In the genomic region with DNA sequence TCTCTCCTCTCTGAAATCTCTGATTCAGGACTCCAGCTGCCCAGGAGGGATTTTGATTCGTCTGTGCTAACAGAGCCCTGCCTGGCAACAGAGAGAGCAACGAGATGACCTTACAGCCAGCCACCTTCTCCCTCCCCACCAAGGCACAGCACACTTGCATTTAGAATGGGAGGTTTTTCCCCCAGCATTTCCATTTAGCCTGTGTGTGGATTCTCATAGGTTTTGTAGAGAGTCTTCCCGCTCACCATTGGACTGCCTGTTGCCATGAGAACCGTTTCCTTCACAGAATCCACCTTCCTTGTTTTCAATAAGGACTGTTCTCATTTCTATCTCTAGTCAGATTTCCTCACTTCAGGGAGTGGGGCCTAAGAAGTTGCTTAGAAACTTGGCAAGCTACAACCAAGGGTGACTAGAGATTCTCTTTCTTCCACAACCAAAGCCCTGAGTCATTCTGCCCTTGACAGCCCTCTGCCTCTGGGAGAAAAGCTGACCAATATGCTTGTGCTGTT, we compare ENCODE assay signal across 9 cellular contexts. TPM values are rescaled to one million over a fixed set of nuclear protein-coding genes. Genes with fewer than 3 reads are reported as not detected.
DNase-seq lines count a peak whose midpoint lies in the region; ATAC-seq and TF ChIP-seq lines count a peak whose summit lies in the region.
"Had no signal": no experiment of that assay in that cellular context is flagged by ENCODE, and none has a peak within 500 bp of the region (broad histone marks: within the 10 kb centered on the region; RNA-seq: fewer than 3 reads in every experiment).

No MANE protein-coding gene starts in this region.

- ATAC-seq in Right ventricle myocardium superior (ENCODE audit: poor library complexity) (peak; percentile 66), left cardiac atrium (peak; percentile 43 to 76), GM21390 (IDR thresholded peaks at IDR 0.05; ENCODE audit: unreplicated experiment) (no peak), GM18870 (IDR thresholded peaks at IDR 0.05; ENCODE audit: unreplicated experiment) (no peak)
- peak; percentile 45 for ATAC-seq in activated T-helper 17 cell treated with anti-CD3 and anti-CD28 coated beads, Interleukin-2, amount 50 U/mL, for 72 hours (replicated peaks)

- no peaks in the 10 kb centered on the region for H3K36me3 ChIP-seq in BE2C

- no peaks in the 10 kb centered on the region for H3K4me1 ChIP-seq in BE2C

- no peak overlapping the region for H3K4me3 ChIP-seq in BE2C (ENCODE audit: low read depth, low read length)
- H3K4me3 ChIP-seq: Peyer's patch had no signal

- H3K9me3 ChIP-seq in BE2C = no peaks in the 10 kb centered on the region
- H3K9me3 ChIP-seq: Peyer's patch had no signal

- no peaks in the 10 kb centered on the region for H3K9me3 Mint-ChIP-seq in activated T-helper 17 cell treated with anti-CD3 and anti-CD28 coated beads, Interleukin-2, amount 50 U/mL, for 72 hours

- H3K36me3 Mint-ChIP-seq in activated T-helper 17 cell treated with anti-CD3 and anti-CD28 coated beads, Interleukin-2, amount 50 U/mL, for 72 hours (ENCODE audit: low read depth) = peaks cover 4% of the 10 kb centered on the region

- no peak for TF ChIP-seq CTCF in BE2C (IDR thresholded peaks at IDR 0.05; ENCODE audit: low read depth, low read length)

- H3K27me3 ChIP-seq in BE2C = peaks cover 40% of the 10 kb centered on the region
- H3K27me3 ChIP-seq: Peyer's patch had no signal

- no peak for DNase-seq in Right ventricle myocardium superior
- DNase-seq in cardiac septum (ENCODE audit: low spot score) = no peak
- DNase-seq in left cardiac atrium = no peak
- no peak for DNase-seq in SW 1271 (lab: John Stamatoyannopoulos, UW)
- DNase-seq in BE2C = no peak
- DNase-seq: Peyer's patch had no signal

- no peaks in the 10 kb centered on the region for H3K27me3 Mint-ChIP-seq in activated T-helper 17 cell treated with anti-CD3 and anti-CD28 coated beads, Interleukin-2, amount 50 U/mL, for 72 hours

- H3K27ac Mint-ChIP-seq in activated T-helper 17 cell treated with anti-CD3 and anti-CD28 coated beads, Interleukin-2, amount 50 U/mL, for 72 hours = peak overlapping the region; percentile 78

- peaks cover 44% of the 10 kb centered on the region for H3K4me1 Mint-ChIP-seq in activated T-helper 17 cell treated with anti-CD3 and anti-CD28 coated beads, Interleukin-2, amount 50 U/mL, for 72 hours

- intact Hi-C loops in Right ventricle myocardium superior (cut with DNase I) = no loop called here
- intact Hi-C loops in cardiac septum (cut with DNase I) = no loop called here
- intact Hi-C loops in left cardiac atrium (cut with DNase I) = no loop called here

- no peak overlapping the region for H3K4me3 Mint-ChIP-seq in activated T-helper 17 cell treated with anti-CD3 and anti-CD28 coated beads, Interleukin-2, amount 50 U/mL, for 72 hours

RNA-seq across cellular contexts. Expression of gene IKBKE, which starts 5.8 kb away (rescaled TPM):
- 0.46 TPM for total RNA-seq in Right ventricle myocardium superior
- 0.97 TPM for total RNA-seq in cardiac septum
- 10 to 100 TPM; 21.7 to 26.6 TPM for total RNA-seq in activated T-helper 17 cell treated with anti-CD3 and anti-CD28 coated beads, Interleukin-2, amount 50 U/mL, for 72 hours
- 1 to 10 TPM in 1 of 2 donors, under 1 TPM in 1; 0.94 to 1.7 TPM for total RNA-seq in left cardiac atrium
- not detected for polyA plus RNA-seq in BE2C (2012; ENCODE audit: insufficient read depth, insufficient read length, low read depth)

RNA-seq across cellular contexts. Expression of gene RASSF5, which starts 42.8 kb away (rescaled TPM):
- total RNA-seq in Right ventricle myocardium superior (3.9 TPM), cardiac septum (15.5 TPM), left cardiac atrium (10 to 100 TPM in 1 of 2 donors, 1 to 10 TPM in 1; 7.8 to 10.0 TPM)
- total RNA-seq in activated T-helper 17 cell treated with anti-CD3 and anti-CD28 coated beads, Interleukin-2, amount 50 U/mL, for 72 hours = 100 to 1,000 TPM; 162 to 227 TPM
- 1.3 TPM for polyA plus RNA-seq in BE2C (2012; ENCODE audit: insufficient read depth, insufficient read length, low read depth)

Comparison
In these comparisons a context has a peak if more than half of its experiments do, and no peak if none do; other contexts are left out.
1. ATAC-seq: peak in Right ventricle myocardium superior (single experiment), activated T-helper 17 cell treated with anti-CD3 and anti-CD28 coated beads, Interleukin-2, amount 50 U/mL, for 72 hours (single experiment) and left cardiac atrium (2 of 2); none in GM21390 (single experiment) and GM18870 (single experiment).
2. RNA of gene IKBKE, which starts 5.8 kb away (total RNA-seq): 21.7 to 26.6 TPM in activated T-helper 17 cell treated with anti-CD3 and anti-CD28 coated beads, Interleukin-2, amount 50 U/mL, for 72 hours; 0.94 to 1.7 TPM in left cardiac atrium, 0.97 TPM in cardiac septum (single experiment) and 0.46 TPM in Right ventricle myocardium superior (single experiment); every median in the first group is over 4 times any median in the second.